10 cellular contexts compared by ENCODE assay signal in genomic region chr10:93749218-93749799, GRCh38. TPM values are rescaled to one million over a fixed set of nuclear protein-coding genes. Genes with fewer than 3 reads are reported as not detected.
DNase-seq lines count a peak whose midpoint lies in the region; ATAC-seq and TF ChIP-seq lines count a peak whose summit lies in the region.
"Had no signal": no experiment of that assay in that cellular context is flagged by ENCODE, and none has a peak within 500 bp of the region (broad histone marks: within the 10 kb centered on the region; RNA-seq: fewer than 3 reads in every experiment).

No MANE protein-coding gene starts in this region.

- H3K9ac ChIP-seq in colonic mucosa (ENCODE audit: low read depth in 2 of 2, low read length in 2 of 2): no peak overlapping the region

- H3K27me3 ChIP-seq in colonic mucosa: no peaks in the 10 kb centered on the region
- peaks cover 0 to 9% of the 10 kb centered on the region in 2 donors for H3K27me3 ChIP-seq in left lung
- no peaks in the 10 kb centered on the region for H3K27me3 ChIP-seq in gastrocnemius medialis

- H3K36me3 ChIP-seq in colonic mucosa (no peaks in the 10 kb centered on the region), left lung (no peaks in the 10 kb centered on the region), gastrocnemius medialis (no peaks in the 10 kb centered on the region)

- ATAC-seq in left lung (peak; percentile 47), HG03520 (IDR thresholded peaks at IDR 0.05; ENCODE audit: unreplicated experiment) (no peak), gastrocnemius medialis (no peak)

- H3K9me3 ChIP-seq in colonic mucosa: no peaks in the 10 kb centered on the region
- H3K9me3 ChIP-seq in left lung: no peaks in the 10 kb centered on the region
- H3K9me3 ChIP-seq in gastrocnemius medialis: no peaks in the 10 kb centered on the region

- TF ChIP-seq CTCF in C4-2B (conservative IDR thresholded peaks at IDR 0.05): no peak
- no peak for TF ChIP-seq CTCF in colonic mucosa (IDR thresholded peaks at IDR 0.05)
- no peak for TF ChIP-seq CTCF in left lung (IDR thresholded peaks at IDR 0.05)
- TF ChIP-seq CTCF in gastrocnemius medialis (IDR thresholded peaks at IDR 0.05 in 4 of 5, conservative IDR thresholded peaks at IDR 0.05 in 1 of 5): no peak

- DNase-seq in M059J (ENCODE audit: low read depth) (peak; percentile 18), colonic mucosa (peak; percentile 38), left lung (no peak), medulla oblongata (ENCODE audit: extremely low spot score) (no peak), gastrocnemius medialis (no peak)
- no peak for DNase-seq in stimulated activated CD4-positive, alpha-beta T cell treated with anti-CD3 and anti-CD28 coated beads, Interleukin-15, amount 100 ng/mL, for 24 hours
- DNase-seq: NCI-H2081 treated with DMSO at 0.1 percent for 48 hours, posterior cingulate gyrus had no signal

- H3K4me3 ChIP-seq in colonic mucosa (no peak overlapping the region), left lung (no peak overlapping the region), gastrocnemius medialis (no peak overlapping the region)

- no peak for TF ChIP-seq POLR2A in gastrocnemius medialis (IDR thresholded peaks at IDR 0.05)

- in situ Hi-C loops in gastrocnemius medialis (cut with MboI; ENCODE audit: low sequenced_read_pairs in 4 of 4): no loop called here

- H3K4me1 ChIP-seq in colonic mucosa (no peaks in the 10 kb centered on the region), left lung (no peaks in the 10 kb centered on the region), gastrocnemius medialis (peaks cover 0 to 10% of the 10 kb centered on the region in 2 donors)

- H3K27ac ChIP-seq in C4-2B: peak overlapping the region; percentile 40; the same call in 1 of the 2 replicates
- H3K27ac ChIP-seq in colonic mucosa: no peak overlapping the region
- H3K27ac ChIP-seq in left lung: no peak overlapping the region
- H3K27ac ChIP-seq in gastrocnemius medialis: no peak overlapping the region

- intact Hi-C loops in colonic mucosa (cut with DNase I): no loop called here
- intact Hi-C loops in left lung (cut with DNase I): no loop called here
- intact Hi-C loops in gastrocnemius medialis (cut with DNase I; ENCODE audit: low total_unique reads): no loop called here

RNA-seq across cellular contexts. Expression of gene LGI1, which starts 8.4 kb away (rescaled TPM):
- total RNA-seq in M059J (2014; rRNA removed; shearing (Covaris generic)): 0.39 TPM in 1 of 2 replicates, not detected in the other
- total RNA-seq in colonic mucosa (under 1 TPM; 0.47 to 0.98 TPM), left lung (not detected), gastrocnemius medialis (10 to 100 TPM in 1 of 4 donors, under 1 TPM in 1, not detected in 2; 0.33 to 12.6 TPM)

RNA-seq across cellular contexts. Expression of gene FRA10AC1, which starts 46.9 kb away (rescaled TPM):
- 0.86 and 2.8 TPM in 2 replicates for total RNA-seq in M059J (2014; rRNA removed; shearing (Covaris generic))
- total RNA-seq in colonic mucosa (10 to 100 TPM; 13.5 to 19.4 TPM), left lung (10 to 100 TPM; 13.6 to 15.9 TPM), gastrocnemius medialis (10 to 100 TPM in 1 of 4 donors, 1 to 10 TPM in 3; 4.9 to 10.5 (median 5.5) TPM)

Comparison
In these comparisons a context has a peak if more than half of its experiments do, and no peak if none do; other contexts are left out.
1. DNase-seq: peak in M059J (single experiment) and colonic mucosa (single experiment); none in left lung (0 of 2), stimulated activated CD4-positive, alpha-beta T cell treated with anti-CD3 and anti-CD28 coated beads, Interleukin-15, amount 100 ng/mL, for 24 hours (single experiment), medulla oblongata (single experiment) and gastrocnemius medialis (0 of 2).